ENCODE assay signal across 26 cellular contexts in genomic region chr2:52632543-52632942, GRCh38.
"Had no signal": no experiment of that assay in that cellular context is flagged by ENCODE, and none has a peak within 500 bp of the region (broad histone marks: within the 10 kb centered on the region; RNA-seq: fewer than 3 reads in every experiment).

No MANE protein-coding gene starts in this region.

- H3K36me3 ChIP-seq: adrenal gland, Peyer's patch, SJCRH30 had no signal

- H3K9me3 ChIP-seq: adrenal gland, Peyer's patch, SJCRH30, SK-N-SH had no signal

- H3K4me3 ChIP-seq: adrenal gland, K562, Peyer's patch, SJCRH30 had no signal

- H3K27ac ChIP-seq: adrenal gland, Peyer's patch, RWPE1, SJCRH30, VCaP had no signal

- H3K4me1 ChIP-seq: adrenal gland, Peyer's patch, SJCRH30 had no signal

- H3K27me3 Mint-ChIP-seq: activated naive CD4-positive, alpha-beta T cell treated with anti-CD3 and anti-CD28 coated beads, Interleukin-2, amount 10 ng/mL, durations not matched to agents 7 days and 5 days; activated naive CD8-positive, alpha-beta T cell treated with anti-CD3 and anti-CD28 coated beads, Interleukin-2, amount 10 ng/mL, durations not matched to agents 7 days and 5 days had no signal

- H3K4me1 Mint-ChIP-seq: activated naive CD4-positive, alpha-beta T cell treated with anti-CD3 and anti-CD28 coated beads, Interleukin-2, amount 10 ng/mL, durations not matched to agents 7 days and 5 days; activated naive CD8-positive, alpha-beta T cell treated with anti-CD3 and anti-CD28 coated beads, Interleukin-2, amount 10 ng/mL, durations not matched to agents 7 days and 5 days had no signal

- H3K4me2 ChIP-seq: SK-N-SH had no signal

- FAIRE-seq: K562 had no signal

- H3K27me3 ChIP-seq: adrenal gland, Peyer's patch, SJCRH30 had no signal

- H3K9ac ChIP-seq: SK-N-SH had no signal

- H3K4me3 Mint-ChIP-seq: activated naive CD4-positive, alpha-beta T cell treated with anti-CD3 and anti-CD28 coated beads, Interleukin-2, amount 10 ng/mL, durations not matched to agents 7 days and 5 days; activated naive CD8-positive, alpha-beta T cell treated with anti-CD3 and anti-CD28 coated beads, Interleukin-2, amount 10 ng/mL, durations not matched to agents 7 days and 5 days; activated T-cell treated with anti-CD3 and anti-CD28 coated beads, Interleukin-2, amount 50 U/mL, for 72 hours had no signal

- H3K27ac Mint-ChIP-seq: activated naive CD4-positive, alpha-beta T cell treated with anti-CD3 and anti-CD28 coated beads, Interleukin-2, amount 10 ng/mL, durations not matched to agents 7 days and 5 days; activated naive CD8-positive, alpha-beta T cell treated with anti-CD3 and anti-CD28 coated beads, Interleukin-2, amount 10 ng/mL, durations not matched to agents 7 days and 5 days; activated T-cell treated with anti-CD3 and anti-CD28 coated beads, Interleukin-2, amount 50 U/mL, for 72 hours; activated T-helper 2 cell treated with anti-CD3 and anti-CD28 coated beads, Interferon-gamma antibody, Interleukin-2, Interleukin-4, amounts not matched to agents 10 μg/mL and 5 μg/mL and 100 μg/mL, durations not matched to agents 14 hours and 24 hours and 36 hours had no signal

- H3K36me3 Mint-ChIP-seq: activated naive CD4-positive, alpha-beta T cell treated with anti-CD3 and anti-CD28 coated beads, Interleukin-2, amount 10 ng/mL, durations not matched to agents 7 days and 5 days; activated naive CD8-positive, alpha-beta T cell treated with anti-CD3 and anti-CD28 coated beads, Interleukin-2, amount 10 ng/mL, durations not matched to agents 7 days and 5 days had no signal

- DNase-seq: activated CD4-positive, alpha-beta T cell treated with anti-CD3 and anti-CD28 coated beads for 4 hours; activated CD4-positive, alpha-beta T cell treated with anti-CD3 and anti-CD28 coated beads, Interleukin-2, amount 50 U/mL, for 4 hours; activated gamma-delta T cell treated with Interleukin-2 at 50 U/mL for 16 hours; activated naive CD4-positive, alpha-beta T cell treated with anti-CD3 and anti-CD28 coated beads, Interleukin-2, amount 10 ng/mL, durations not matched to agents 7 days and 5 days; activated naive CD8-positive, alpha-beta T cell treated with anti-CD3 and anti-CD28 coated beads, Interleukin-2, amount 10 ng/mL, durations not matched to agents 7 days and 5 days; activated T-cell treated with anti-CD3 and anti-CD28 coated beads, Interleukin-2, amount 50 U/mL, for 72 hours; adrenal gland; anterior cingulate cortex; NCI-H1048; NCI-H146; NCI-H187 treated with DMSO at 0.1 percent for 48 hours; NCI-H2081 treated with DMSO at 0.1 percent for 48 hours; NCI-H2171 treated with DMSO at 0.1 percent for 48 hours; NCI-H226; NCI-H526; NCI-H774; NK-92 treated with Interleukin-12 subunit alpha and Interleukin-12 subunit beta, amount 100 ng/mL, for 24 hours; Peyer's patch; Right ventricle myocardium superior; SJCRH30; SK-N-SH; T-helper 1 cell had no signal
